8 cellular contexts compared by ENCODE assay signal in genomic region chr4:105472871-105473339, GRCh38. TPM values are rescaled to one million over a fixed set of nuclear protein-coding genes. Genes with fewer than 3 reads are reported as not detected.
DNase-seq lines count a peak whose midpoint lies in the region; ATAC-seq, FAIRE-seq and TF ChIP-seq lines count a peak whose summit lies in the region.

No MANE protein-coding gene starts in this region.

- peaks cover 25% of the 10 kb centered on the region for H3K27me3 Mint-ChIP-seq in WTC11 (ENCODE audit: low read depth)

- no peaks in the 10 kb centered on the region for H3K36me3 Mint-ChIP-seq in WTC11

- H3K27ac ChIP-seq in cardiac muscle cell (peak overlapping the region; percentile 93), gastrocnemius medialis (peak overlapping the region; percentile 98 to 99 (median 98))

- peak overlapping the region; percentile 98 for H3K4me3 Mint-ChIP-seq in WTC11

- POLR2A ChIA-PET in WTC11 (lab: Charles Lee) = interaction anchor here (0.6 kb wide), 1 partner anchor 979 kb away, joined by 10 read pairs; no protein-coding TSS in a partner anchor

- in situ Hi-C loops in gastrocnemius medialis (cut with MboI; ENCODE audit: low sequenced_read_pairs in 4 of 4) = loop anchor here in 3 of 4 donors (5.0 kb wide), 2 partner anchors 326 to 331 kb away; partner anchors contain the start of gene TET2 (in 1 of the 3)

- no peaks in the 10 kb centered on the region for H3K36me3 ChIP-seq in cardiac muscle cell
- H3K36me3 ChIP-seq in gastrocnemius medialis = no peaks in the 10 kb centered on the region

- no peak overlapping the region for H3K27ac Mint-ChIP-seq in WTC11

- peaks cover 22% of the 10 kb centered on the region for H3K4me1 Mint-ChIP-seq in WTC11

- H3K9me3 Mint-ChIP-seq in WTC11 = no peaks in the 10 kb centered on the region

- H3K4me1 ChIP-seq in cardiac muscle cell (ENCODE audit: low read depth) (peaks cover 13% of the 10 kb centered on the region), gastrocnemius medialis (peaks cover 20 to 29% of the 10 kb centered on the region in 2 donors)

- peaks cover 10% of the 10 kb centered on the region for H3K27me3 ChIP-seq in cardiac muscle cell
- no peaks in the 10 kb centered on the region for H3K27me3 ChIP-seq in gastrocnemius medialis

- peak; percentile 6 for ATAC-seq in HG02938 (IDR thresholded peaks at IDR 0.05; ENCODE audit: unreplicated experiment)
- peak; percentile 2 for ATAC-seq in WTC11
- ATAC-seq in gastrocnemius medialis = peak; percentile 22 to 35

- no peak for TF ChIP-seq CTCF in WTC11 (IDR thresholded peaks at IDR 0.05)
- no peak for TF ChIP-seq CTCF in cardiac muscle cell (IDR thresholded peaks at IDR 0.05; ENCODE audit: low read depth, low read length)
- no peak for TF ChIP-seq CTCF in gastrocnemius medialis (IDR thresholded peaks at IDR 0.05 in 4 of 5, conservative IDR thresholded peaks at IDR 0.05 in 1 of 5)

- H3K9me3 ChIP-seq in cardiac muscle cell (ENCODE audit: low read depth) = no peaks in the 10 kb centered on the region
- no peaks in the 10 kb centered on the region for H3K9me3 ChIP-seq in gastrocnemius medialis

- peak overlapping the region; percentile 66 for H3K4me3 ChIP-seq in cardiac muscle cell
- H3K4me3 ChIP-seq in gastrocnemius medialis = peak overlapping the region; percentile 90 to 99 (median 95)

- intact Hi-C loops in gastrocnemius medialis (cut with DNase I; ENCODE audit: low total_unique reads) = loop anchor here (2.0 to 5.0 kb wide), 2 partner anchors 326 to 981 kb away; partner anchors contain the start of genes CXXC4 and TET2

- no peak for TF ChIP-seq POLR2A in GM12892 (IDR thresholded peaks at IDR 0.05; ENCODE audit: low read depth, low read length)
- TF ChIP-seq POLR2A in gastrocnemius medialis (IDR thresholded peaks at IDR 0.05) = no peak

- CTCF ChIA-PET in WTC11 (lab: Charles Lee) = interaction anchor here (0.5 to 2.8 kb wide), 13 partner anchors 9 to 1023 kb away, joined by 3 to 13 read pairs (median 5); no protein-coding TSS in a partner anchor

- DNase-seq in GM12892 (ENCODE audit: insufficient read length) (peak; percentile 5), WTC11 (ENCODE audit: low spot score) (no peak), cardiac muscle cell (ENCODE audit: low read depth in 1 of 2, low spot score in 1 of 2) (no peak), gastrocnemius medialis (no peak), NCI-H1436 treated with DMSO at 0.1 percent for 48 hours (lab: John Stamatoyannopoulos, UW) (no peak), A172 (ENCODE audit: low spot score) (no peak), OCI-M1 (lab: John Stamatoyannopoulos, UW) (no peak)

- FAIRE-seq in GM12892 (lab: Jason Lieb, UNC) = peak; percentile 83

TF ChIP-seq in WTC11, 78 proteins besides CTCF, POLR2A, EP300 and RAD21:
- TF ChIP-seq TCF7 (CRISPR knock-in tag; IDR thresholded peaks at IDR 0.05; ENCODE audit: low read depth) (no peak), MAX (CRISPR knock-in tag; IDR thresholded peaks at IDR 0.05) (no peak), ZNF281 (CRISPR knock-in tag; IDR thresholded peaks at IDR 0.05) (no peak), ETV6 (CRISPR knock-in tag; IDR thresholded peaks at IDR 0.05) (0 out of 2 replicates have a peak, but pooled peaks have one; percentile 30), ARID4B (CRISPR knock-in tag; IDR thresholded peaks at IDR 0.05; ENCODE audit: borderline replicate concordance) (no peak)
TF ChIP-seq in WTC11: peak in this region for 1.

RNA-seq across cellular contexts. Expression of gene PPA2, which starts 1.0 kb away (rescaled TPM):
- 96.1 TPM for polyA plus RNA-seq in GM12892 (2012; ENCODE audit: missing spikeins)
- 50.8 to 69.0 TPM (median 64.0 TPM) in 3 replicates for total RNA-seq in WTC11 (2021)
- total RNA-seq in cardiac muscle cell = 97.6 and 126 TPM in 2 replicates
- polyA plus RNA-seq in cardiac muscle cell = 127 and 130 TPM in 2 replicates
- 10 to 100 TPM; 34.0 to 72.0 (median 47.3) TPM for total RNA-seq in gastrocnemius medialis
- total RNA-seq in A172 (2014; rRNA removed; shearing (Covaris generic)) = 78.4 and 79.7 TPM in 2 replicates
